In genomic region chr16:56637814-56638750, GRCh38 we compare ENCODE assay signal across 7 cellular contexts. TPM values are rescaled to one million over a fixed set of nuclear protein-coding genes. Genes with fewer than 3 reads are reported as not detected.
A peak's percentile ranks its signal among the peaks of the same experiment; 100 is the strongest.
DNase-seq lines count a peak whose midpoint lies in the region; ATAC-seq and TF ChIP-seq lines count a peak whose summit lies in the region.

MT1A (plus strand) TSS chr16:56638666; CDS start chr16:56638739, 73 bp downstream.

- H3K27ac ChIP-seq in iPS-20b (ENCODE audit: low read length) (no peak within 1 kb of the TSS), skeletal muscle tissue (ENCODE audit: low read depth, low read length) (peak within 1 kb of the TSS; percentile 66)

- H3K4me3 ChIP-seq in astrocyte of the spinal cord (ENCODE audit: low read depth, low read length) (peak within 1 kb of the TSS; percentile 51), iPS-20b (ENCODE audit: low read length) (peak within 1 kb of the TSS; percentile 47), skeletal muscle tissue (ENCODE audit: low read length in 3 of 3) (peak within 1 kb of the TSS; percentile 66 to 77 (median 68))

- H3K27me3 ChIP-seq in iPS-20b (ENCODE audit: insufficient read depth, low read length): peaks cover 100% of the 10 kb centered on the region
- H3K27me3 ChIP-seq in skeletal muscle tissue (ENCODE audit: control insufficient read depth in 3 of 3, insufficient read depth in 3 of 3, low read length in 3 of 3): peaks cover 18 to 38% (median 28%) of the 10 kb centered on the region in 3 donors

- ATAC-seq in GM19463 (IDR thresholded peaks at IDR 0.05; ENCODE audit: unreplicated experiment) (no peak), GM21786 (IDR thresholded peaks at IDR 0.05; ENCODE audit: unreplicated experiment) (no peak)

- H3K36me3 ChIP-seq in iPS-20b (ENCODE audit: insufficient read depth, low read depth, low read length): no peaks in the 10 kb centered on the region
- no peaks in the 10 kb centered on the region for H3K36me3 ChIP-seq in skeletal muscle tissue (ENCODE audit: control insufficient read depth in 3 of 3, insufficient read depth in 3 of 3, low read length in 3 of 3)

- TF ChIP-seq CTCF in astrocyte of the spinal cord (IDR thresholded peaks at IDR 0.05; ENCODE audit: low read depth, low read length): no peak

- peaks cover 3% of the 10 kb centered on the region; the same call in 1 of the 2 replicates for H3K4me1 ChIP-seq in iPS-20b (ENCODE audit: insufficient read depth, low read length)
- peaks cover 16 to 18% (median 17%) of the 10 kb centered on the region in 3 donors for H3K4me1 ChIP-seq in skeletal muscle tissue (ENCODE audit: control insufficient read depth in 3 of 3, insufficient read depth in 3 of 3, low read length in 3 of 3)

- H3K9ac ChIP-seq in iPS-20b (ENCODE audit: low read depth, low read length) (no peak within 1 kb of the TSS), skeletal muscle tissue (ENCODE audit: low read depth in 1 of 3, low read length in 3 of 3) (peak within 1 kb of the TSS; percentile 64 to 81 (median 68))

- H3K9me3 ChIP-seq in iPS-20b (ENCODE audit: insufficient read depth, low read depth, low read length) (no peaks in the 10 kb centered on the region; the same call in 1 of the 2 replicates), skeletal muscle tissue (ENCODE audit: control insufficient read depth in 3 of 3, low read length in 3 of 3) (no peaks in the 10 kb centered on the region)

- peak; percentile 74 for DNase-seq in HuH-7 (ENCODE audit: low spot score)
- DNase-seq in astrocyte of the spinal cord (ENCODE audit: low read depth, low spot score): peak; percentile 30
- DNase-seq in MV-4-11 (lab: John Stamatoyannopoulos, UW): no peak

- in situ Hi-C loops in astrocyte of the spinal cord (cut with HindIII; ENCODE audit: low sequenced_read_pairs): no loop called here

RNA-seq across cellular contexts. Expression of gene MT1A, which starts in this region (rescaled TPM):
- total RNA-seq in skeletal muscle tissue: not detected
